Comparison of ENCODE assay signal across 10 cellular contexts in the genomic region with DNA sequence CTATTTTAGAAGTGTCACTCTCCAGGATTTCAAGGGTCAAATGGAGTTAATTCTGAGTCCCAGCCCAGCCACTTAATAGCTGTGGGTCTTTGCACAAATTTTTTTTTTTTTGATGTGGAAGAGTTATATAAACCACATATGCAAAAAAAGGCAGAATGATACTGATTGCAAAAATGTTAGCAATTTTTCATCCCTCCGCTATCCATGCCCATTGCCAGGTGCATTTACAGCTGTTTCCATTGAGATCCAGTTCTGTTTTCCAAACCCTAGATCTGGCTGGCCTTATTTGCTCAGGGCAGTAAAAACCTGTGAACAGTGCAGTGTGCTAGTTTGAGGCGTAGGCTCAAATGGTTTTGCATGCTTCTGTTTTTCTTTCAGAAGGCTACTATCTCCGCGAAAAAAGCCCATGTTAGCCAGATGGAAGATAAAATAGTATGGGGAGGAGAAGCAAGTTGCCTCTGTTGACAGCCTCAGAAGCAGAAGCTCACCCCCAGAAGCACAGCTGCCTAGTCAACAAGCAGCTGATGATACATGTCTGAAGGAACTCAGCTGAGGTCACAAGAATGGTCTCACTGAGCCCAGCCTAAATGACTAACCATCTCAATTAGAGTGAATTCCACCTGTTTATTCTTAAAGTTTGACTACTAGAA. TPM values are rescaled to one million over a fixed set of nuclear protein-coding genes. Genes with fewer than 3 reads are reported as not detected.
DNase-seq lines count a peak whose midpoint lies in the region; ATAC-seq and TF ChIP-seq lines count a peak whose summit lies in the region.
"Had no signal": no experiment of that assay in that cellular context is flagged by ENCODE, and none has a peak within 500 bp of the region (broad histone marks: within the 10 kb centered on the region; RNA-seq: fewer than 3 reads in every experiment).

No MANE protein-coding gene starts in this region.

- H4K20me1 ChIP-seq in OCI-LY7 (ENCODE audit: insufficient read depth, low read length) = peaks cover 15% of the 10 kb centered on the region; the same call in 1 of the 2 replicates

- H3K4me3 Mint-ChIP-seq in activated CD8-positive, alpha-beta memory T cell treated with anti-CD3 and anti-CD28 coated beads, Interleukin-2, amount 10 ng/mL, durations not matched to agents 7 days and 5 days = no peak overlapping the region

- H3K9me3 Mint-ChIP-seq in activated CD8-positive, alpha-beta memory T cell treated with anti-CD3 and anti-CD28 coated beads, Interleukin-2, amount 10 ng/mL, durations not matched to agents 7 days and 5 days (ENCODE audit: low read depth) = peaks cover 2% of the 10 kb centered on the region

- no peaks in the 10 kb centered on the region for H3K27me3 ChIP-seq in skeletal muscle tissue (ENCODE audit: control insufficient read depth in 3 of 3, insufficient read depth in 3 of 3, low read length in 3 of 3)
- H3K27me3 ChIP-seq: SJSA1 had no signal

- intact Hi-C loops in OCI-LY7 (cut with micrococcal nuclease; ENCODE audit: unreplicated experiment) = loop anchor here (5.0 kb wide), 2 partner anchors 114 to 126 kb away; a partner anchor contains a TSS

- H3K27ac Mint-ChIP-seq in activated CD8-positive, alpha-beta memory T cell treated with anti-CD3 and anti-CD28 coated beads, Interleukin-2, amount 10 ng/mL, durations not matched to agents 7 days and 5 days = peak overlapping the region; percentile 32

- peaks cover 38% of the 10 kb centered on the region for H3K79me2 ChIP-seq in OCI-LY7 (ENCODE audit: insufficient read depth, low read depth, low read length)

- H3K27me3 Mint-ChIP-seq in activated CD8-positive, alpha-beta memory T cell treated with anti-CD3 and anti-CD28 coated beads, Interleukin-2, amount 10 ng/mL, durations not matched to agents 7 days and 5 days = no peaks in the 10 kb centered on the region

- CTCF ChIA-PET in activated CD8-positive, alpha-beta memory T cell treated with anti-CD3 and anti-CD28 coated beads, Interleukin-2, amount 10 ng/mL, durations not matched to agents 7 days and 5 days (lab: Charles Lee) = interaction anchor here (0.6 kb wide), 1 partner anchor 428 kb away, joined by 3 read pairs; no protein-coding TSS in a partner anchor
- CTCF ChIA-PET in OCI-LY7 (lab: Charles Lee; ENCODE audit: unreplicated experiment) = no interaction called here

- no peaks in the 10 kb centered on the region for H3K9me3 ChIP-seq in OCI-LY7 (ENCODE audit: low read length)
- no peaks in the 10 kb centered on the region for H3K9me3 ChIP-seq in skeletal muscle tissue (ENCODE audit: control insufficient read depth in 3 of 3, low read length in 3 of 3)
- H3K9me3 ChIP-seq: SJSA1 had no signal

- H3K4me1 ChIP-seq in OCI-LY7 (ENCODE audit: insufficient read depth, low read length, poor library complexity, severe bottlenecking) (peaks cover 29% of the 10 kb centered on the region), skeletal muscle tissue (ENCODE audit: control insufficient read depth in 3 of 3, insufficient read depth in 3 of 3, low read length in 3 of 3) (peaks cover 6 to 13% (median 8%) of the 10 kb centered on the region in 3 donors)

- TF ChIP-seq CTCF in OCI-LY7 (conservative IDR thresholded peaks at IDR 0.05; ENCODE audit: low read length) = no peak

- H2AFZ ChIP-seq in OCI-LY7 (ENCODE audit: low read length) = peak overlapping the region; percentile 82; the same call in 1 of the 2 replicates

- ATAC-seq in activated CD8-positive, alpha-beta memory T cell treated with anti-CD3 and anti-CD28 coated beads, Interleukin-2, amount 10 ng/mL, durations not matched to agents 7 days and 5 days = no peak

- no peak overlapping the region for H3K9ac ChIP-seq in skeletal muscle tissue (ENCODE audit: low read depth in 1 of 3, low read length in 3 of 3)

- H3K9me2 ChIP-seq in OCI-LY7 (ENCODE audit: insufficient read depth, low read length) = no peaks in the 10 kb centered on the region

- H3K4me1 Mint-ChIP-seq in activated CD8-positive, alpha-beta memory T cell treated with anti-CD3 and anti-CD28 coated beads, Interleukin-2, amount 10 ng/mL, durations not matched to agents 7 days and 5 days = peaks cover 25% of the 10 kb centered on the region

- H3K36me3 Mint-ChIP-seq in activated CD8-positive, alpha-beta memory T cell treated with anti-CD3 and anti-CD28 coated beads, Interleukin-2, amount 10 ng/mL, durations not matched to agents 7 days and 5 days = peaks cover 24% of the 10 kb centered on the region

- H3K27ac ChIP-seq in OCI-LY7 (ENCODE audit: low read depth, low read length, poor library complexity, severe bottlenecking) (peak overlapping the region; percentile 85), epithelial cell of prostate (peak overlapping the region; percentile 68), skeletal muscle tissue (ENCODE audit: low read depth, low read length) (peak overlapping the region; percentile 83)
- H3K27ac ChIP-seq: SJSA1 had no signal

- DNase-seq in activated CD8-positive, alpha-beta memory T cell treated with anti-CD3 and anti-CD28 coated beads, Interleukin-2, amount 10 ng/mL, durations not matched to agents 7 days and 5 days = no peak
- DNase-seq in activated CD8-positive, alpha-beta memory T cell treated with anti-CD3 and anti-CD28 coated beads, Interleukin-2, amount 50 U/mL, for 48 hours = no peak
- DNase-seq in OCI-LY7 (ENCODE audit: low spot score) (no peak), epithelial cell of prostate (ENCODE audit: low read depth, low spot score) (no peak), NCI-H2227 (lab: John Stamatoyannopoulos, UW; ENCODE audit: unreplicated experiment) (no peak), hepatic stellate cell (ENCODE audit: low spot score) (no peak), MV-4-11 (lab: John Stamatoyannopoulos, UW) (no peak)
- DNase-seq: small intestine had no signal

- H3K4me3 ChIP-seq in OCI-LY7 (ENCODE audit: low read depth, low read length, poor library complexity, severe bottlenecking) (no peak overlapping the region), skeletal muscle tissue (ENCODE audit: low read length in 3 of 3) (no peak overlapping the region)

- no TSS peak for BruUV-seq in OCI-LY7 (replicated peaks; lab: Mats Ljungman, UMichigan)

- H3K4me2 ChIP-seq in OCI-LY7 (ENCODE audit: low read length) = peak overlapping the region; percentile 49; the same call in 1 of the 2 replicates

- peaks cover 26% of the 10 kb centered on the region for H3K36me3 ChIP-seq in OCI-LY7 (ENCODE audit: insufficient read depth, low read length)
- H3K36me3 ChIP-seq in skeletal muscle tissue (ENCODE audit: control insufficient read depth in 3 of 3, insufficient read depth in 3 of 3, low read length in 3 of 3) = peaks cover 0 to 3% (median 2%) of the 10 kb centered on the region in 3 donors

- POLR2A ChIA-PET in OCI-LY7 (lab: Charles Lee) = interaction anchor here (0.6 to 2.8 kb wide), 11 partner anchors 7 to 473 kb away, joined by 3 to 16 read pairs (median 4); no protein-coding TSS in a partner anchor

RNA-seq across cellular contexts. Expression of a gene that starts 1.0 kb away (rescaled TPM):
- total RNA-seq in activated CD8-positive, alpha-beta memory T cell treated with anti-CD3 and anti-CD28 coated beads, Interleukin-2, amount 10 ng/mL, durations not matched to agents 7 days and 5 days = 10 to 100 TPM in 1 of 2 experiments, 1 to 10 TPM in 1; 6.9 to 11.0 TPM
- 24.4 and 25.6 TPM in 2 replicates for total RNA-seq in OCI-LY7 (2014; rRNA removed; shearing (Covaris generic))
- total RNA-seq in OCI-LY7 (2022) = 23.5 and 27.8 TPM in 2 replicates
- total RNA-seq in skeletal muscle tissue = 5.7 TPM
